ENCODE assay signal across 19 cellular contexts in genomic region chr7:50853311-50853710, GRCh38.
DNase-seq lines count a peak whose midpoint lies in the region; ATAC-seq, FAIRE-seq and TF ChIP-seq lines count a peak whose summit lies in the region.
"Had no signal": no experiment of that assay in that cellular context is flagged by ENCODE, and none has a peak within 500 bp of the region (broad histone marks: within the 10 kb centered on the region; RNA-seq: fewer than 3 reads in every experiment).

No MANE protein-coding gene starts in this region.

- TF ChIP-seq EP300 in HepG2 (IDR thresholded peaks at IDR 0.05; ENCODE audit: low read depth in 2 of 2, low read length in 2 of 2) (no peak), HepG2 (CRISPR knock-in tag; IDR thresholded peaks at IDR 0.05; ENCODE audit: borderline replicate concordance) (no peak)

- no peaks in the 10 kb centered on the region for H3K79me2 ChIP-seq in mesendoderm (ENCODE audit: control insufficient read depth, insufficient read depth, low read length)
- no peaks in the 10 kb centered on the region for H3K79me2 ChIP-seq in HepG2 (ENCODE audit: insufficient read depth, low read length)

- H2BK5ac ChIP-seq in mesendoderm (ENCODE audit: low read length): no peak overlapping the region

- H3K18ac ChIP-seq in mesendoderm (ENCODE audit: low read length): no peak overlapping the region

- FAIRE-seq in pancreas (lab: Jason Lieb, UNC) (no peak), HepG2 (lab: Jason Lieb, UNC) (no peak)
- FAIRE-seq: G401.6, GM12892, H54 had no signal

- no peak for TF ChIP-seq RAD21 in HepG2 (CRISPR knock-in tag; IDR thresholded peaks at IDR 0.05)

- H4K5ac ChIP-seq in mesendoderm (ENCODE audit: low read length): no peak overlapping the region

- ATAC-seq in pancreas (no peak), HepG2 (no peak)

- TF ChIP-seq POLR2A in uterus (IDR thresholded peaks at IDR 0.05) (no peak), HepG2 (IDR thresholded peaks at IDR 0.05; ENCODE audit: insufficient read depth in 1 of 2, low read depth in 2 of 2, low read length in 2 of 2) (no peak)

- no peak overlapping the region for H3K4ac ChIP-seq in mesendoderm (ENCODE audit: low read depth, low read length)

- H3K4me3 ChIP-seq in mesendoderm (ENCODE audit: low read length): no peak overlapping the region
- H3K4me3 ChIP-seq in uterus: no peak overlapping the region
- no peak overlapping the region for H3K4me3 ChIP-seq in pancreas
- H3K4me3 ChIP-seq in HepG2 (replicated peaks in 1 of 3; ENCODE audit: insufficient read depth in 1 of 3, low read depth in 2 of 3, low read length in 3 of 3): no peak overlapping the region
- H3K4me3 ChIP-seq: HAP-1 had no signal

- POLR2A ChIA-PET in HepG2 (lab: Yijun Ruan, JAX): no interaction called here

- DNase-seq in ELF-1 (ENCODE audit: low read depth, low spot score) (peak; percentile 14), NCI-H146 (lab: John Stamatoyannopoulos, UW) (peak; percentile 48), SK-MEL-5 (ENCODE audit: low read depth, low spot score) (peak; percentile 18), mesendoderm (peak; percentile 8), uterus (no peak), pancreas (no peak), inferior parietal cortex (ENCODE audit: extremely low spot score) (no peak), HepG2 (ENCODE audit: low spot score) (no peak)
- DNase-seq: Calu3; CD4-positive, alpha-beta memory T cell; COR-L47; DMS53; DMS79 treated with DMSO at 0.1 percent for 48 hours; GOT3; HFFc6 had no signal

- H3K56ac ChIP-seq in mesendoderm (ENCODE audit: low read length): no peak overlapping the region

- CTCF ChIA-PET in HepG2 (lab: Yijun Ruan, JAX; ENCODE audit: low intra/inter-chr PET ratio, low total read pairs): no interaction called here

- H2AK5ac ChIP-seq in mesendoderm (ENCODE audit: low read length): no peak overlapping the region

- H3K9ac ChIP-seq in mesendoderm (ENCODE audit: low read length) (no peak overlapping the region), HepG2 (ENCODE audit: insufficient read depth, low read depth, low read length) (no peak overlapping the region)

- H3K36me3 ChIP-seq in mesendoderm (ENCODE audit: control insufficient read depth, insufficient read depth, low read length) (no peaks in the 10 kb centered on the region), uterus (no peaks in the 10 kb centered on the region), pancreas (no peaks in the 10 kb centered on the region), HepG2 (replicated peaks in 1 of 2; ENCODE audit: control insufficient read depth in 1 of 2, insufficient read depth in 2 of 2, low read length in 2 of 2) (no peaks in the 10 kb centered on the region)
- H3K36me3 ChIP-seq: HAP-1 had no signal

- no peaks in the 10 kb centered on the region for H3K79me1 ChIP-seq in mesendoderm (ENCODE audit: low read length)

- WGBS in mesendoderm (ENCODE audit: extremely low coverage, insufficient coverage, low lambda C conversion rate): no CpG with 5 or more reads among the region's 4 CpGs
- 81 to 96% methylated on average over 4 of the region's 4 CpGs for WGBS in pancreas, 2 donors
- 19% methylated on average over 4 of the region's 4 CpGs for WGBS in HepG2 (ENCODE audit: low lambda C conversion rate)

- H3K27ac ChIP-seq in mesendoderm (ENCODE audit: low read depth, low read length) (no peak overlapping the region), uterus (no peak overlapping the region), pancreas (no peak overlapping the region), HepG2 (ENCODE audit: extremely low read length, insufficient read depth, low read length) (no peak overlapping the region)

- in situ Hi-C loops in SK-MEL-5 (cut with HindIII; ENCODE audit: low pct_unique_long_range_greater_than_20kb, low sequenced_read_pairs) (no loop called here), HepG2 (cut with HindIII; ENCODE audit: extremely low pct_ligation_motif_present, low pct_unique_long_range_greater_than_20kb) (no loop called here)

- H2AFZ ChIP-seq in HepG2 (ENCODE audit: low read length): no peak overlapping the region

- no peaks in the 10 kb centered on the region for H3K9me3 ChIP-seq in uterus
- no peaks in the 10 kb centered on the region for H3K9me3 ChIP-seq in pancreas
- no peaks in the 10 kb centered on the region for H3K9me3 ChIP-seq in HepG2 (ENCODE audit: low read length)
- H3K9me3 ChIP-seq: HAP-1 had no signal

- TF ChIP-seq CTCF in uterus (IDR thresholded peaks at IDR 0.05) (no peak), pancreas (IDR thresholded peaks at IDR 0.05) (no peak), HepG2 (CRISPR knock-in tag; IDR thresholded peaks at IDR 0.05) (no peak)

- no peaks in the 10 kb centered on the region for H4K20me1 ChIP-seq in HepG2 (ENCODE audit: insufficient read depth, low read length)

- no peak overlapping the region for H4K8ac ChIP-seq in mesendoderm (ENCODE audit: low read depth, low read length)

- H2BK120ac ChIP-seq in mesendoderm (ENCODE audit: low read depth, low read length): no peak overlapping the region

- no peak overlapping the region for H2BK15ac ChIP-seq in mesendoderm (replicated peaks; ENCODE audit: low read depth)

- no TSS peak for BruUV-seq in HepG2 (replicated peaks; lab: Mats Ljungman, UMichigan)

- no peak overlapping the region for H3K23ac ChIP-seq in mesendoderm (ENCODE audit: low read length)

- intact Hi-C loops in uterus (cut with DNase I; ENCODE audit: low total_unique reads) (no loop called here), pancreas (cut with DNase I) (no loop called here), HepG2 (cut with micrococcal nuclease; ENCODE audit: unreplicated experiment) (loop anchor here (2.0 kb wide), 1 partner anchor 47 kb away; no protein-coding TSS in a partner anchor)

- H3K27me3 ChIP-seq in mesendoderm (ENCODE audit: insufficient read depth, low read length, poor library complexity): no peaks in the 10 kb centered on the region
- no peaks in the 10 kb centered on the region for H3K27me3 ChIP-seq in uterus
- no peaks in the 10 kb centered on the region for H3K27me3 ChIP-seq in pancreas
- no peaks in the 10 kb centered on the region; a peak in 2 of 5 replicates for H3K27me3 ChIP-seq in HepG2 (ENCODE audit: control insufficient read depth in 1 of 2, insufficient read depth in 2 of 2, low read length in 2 of 2)

- H3K4me2 ChIP-seq in mesendoderm (ENCODE audit: low read length): no peak overlapping the region
- H3K4me2 ChIP-seq in HepG2 (ENCODE audit: low read depth, low read length): no peak overlapping the region

- H3K4me1 ChIP-seq in mesendoderm (ENCODE audit: control insufficient read depth, low read depth, low read length) (no peaks in the 10 kb centered on the region), uterus (peaks cover 0 to 4% of the 10 kb centered on the region in 2 donors), pancreas (peaks cover 0 to 6% (median 0%) of the 10 kb centered on the region in 3 donors), HepG2 (ENCODE audit: insufficient read depth, low read length) (no peaks in the 10 kb centered on the region)
- H3K4me1 ChIP-seq: HAP-1 had no signal

TF ChIP-seq in HepG2, 621 proteins besides CTCF, POLR2A, EP300 and RAD21 (continues in another document):
- TF ChIP-seq ZNF605 (CRISPR knock-in tag; IDR thresholded peaks at IDR 0.05): no peak
- TF ChIP-seq NBN (conservative IDR thresholded peaks at IDR 0.05): no peak
- no peak for TF ChIP-seq ZBED4 (CRISPR knock-in tag; IDR thresholded peaks at IDR 0.05; ENCODE audit: borderline replicate concordance)
- TF ChIP-seq GABPA (IDR thresholded peaks at IDR 0.05; ENCODE audit: low read depth, low read length): no peak
- no peak for TF ChIP-seq GABPA (CRISPR knock-in tag; IDR thresholded peaks at IDR 0.05; ENCODE audit: low read depth)
- TF ChIP-seq BHLHE40 (IDR thresholded peaks at IDR 0.05; ENCODE audit: low read length): no peak
- no peak for TF ChIP-seq MAFK (conservative IDR thresholded peaks at IDR 0.05 in 1 of 2, IDR thresholded peaks at IDR 0.05 in 1 of 2; ENCODE audit: low read length in 2 of 2)
- TF ChIP-seq ZNF776 (CRISPR knock-in tag; IDR thresholded peaks at IDR 0.05): no peak
- TF ChIP-seq ZKSCAN5 (CRISPR knock-in tag; IDR thresholded peaks at IDR 0.05): no peak
- no peak for TF ChIP-seq ZMYM3 (CRISPR knock-in tag; IDR thresholded peaks at IDR 0.05)

Comparison
In these comparisons a context has a peak if more than half of its experiments do, and no peak if none do; other contexts are left out.
1. DNase-seq: peak in ELF-1 (single experiment), NCI-H146 (single experiment), SK-MEL-5 (single experiment) and mesendoderm (single experiment); none in uterus (0 of 2), pancreas (0 of 6), inferior parietal cortex (single experiment) and HepG2 (single experiment).